Comparison of ENCODE assay signal across 1 cellular context in genomic region chr16:84726670-84727467, GRCh38.
TF ChIP-seq lines count a peak whose summit lies in the region.

No MANE protein-coding gene starts in this region.

TF ChIP-seq in GM12878, 131 proteins besides CTCF, POLR2A, EP300 and RAD21 (continued from another document and continues in another):
- TF ChIP-seq PRDM15 (CRISPR knock-in tag; IDR thresholded peaks at IDR 0.05) (no peak), STAT1 (conservative IDR thresholded peaks at IDR 0.05) (0 out of 2 replicates have a peak, but pooled peaks have one; percentile 21), TAF1 (IDR thresholded peaks at IDR 0.05; ENCODE audit: borderline replicate concordance, low read depth, low read length) (no peak), RBBP5 (conservative IDR thresholded peaks at IDR 0.05) (no peak), IKZF1 (conservative IDR thresholded peaks at IDR 0.05) (peak; percentile 99), MEF2B (IDR thresholded peaks at IDR 0.05; ENCODE audit: partially characterized antibody, poor library complexity, severe bottlenecking) (no peak), ZNF217 (IDR thresholded peaks at IDR 0.05) (no peak), NBN (IDR thresholded peaks at IDR 0.05) (peak; percentile 87; the same call in 1 of the 2 replicates), TARDBP (IDR thresholded peaks at IDR 0.05; ENCODE audit: borderline replicate concordance) (no peak), ZBTB33 (IDR thresholded peaks at IDR 0.05) (no peak), REST (IDR thresholded peaks at IDR 0.05; ENCODE audit: low read depth, low read length) (no peak), E2F8 (IDR thresholded peaks at IDR 0.05; ENCODE audit: low read depth, partially characterized antibody) (peak; percentile 91), ATF3 (IDR thresholded peaks at IDR 0.05; ENCODE audit: borderline replicate concordance, extremely low read depth, low read depth, low read length) (no peak), NR2C2 (IDR thresholded peaks at IDR 0.05; ENCODE audit: borderline replicate concordance, control insufficient read depth, insufficient read length, low read depth) (no peak), SMAD1 (IDR thresholded peaks at IDR 0.05; ENCODE audit: low read depth, partially characterized antibody) (no peak), RELA (IDR thresholded peaks at IDR 0.05; ENCODE audit: borderline replicate concordance, partially characterized antibody) (peak; percentile 83), MYB (IDR thresholded peaks at IDR 0.05; ENCODE audit: borderline replicate concordance, low read depth, low read length) (no peak), ZBTB11 (CRISPR knock-in tag; IDR thresholded peaks at IDR 0.05) (no peak), CREB1 (IDR thresholded peaks at IDR 0.05; ENCODE audit: low read depth) (no peak), MYC (IDR thresholded peaks at IDR 0.05; ENCODE audit: insufficient read depth, insufficient read length, insufficient replicate concordance, low read length, severe bottlenecking) (no peak), SKIL (IDR thresholded peaks at IDR 0.05; ENCODE audit: low read depth, poor library complexity, severe bottlenecking) (no peak), TCF12 (IDR thresholded peaks at IDR 0.05; ENCODE audit: low read depth, low read length) (no peak), LARP7 (IDR thresholded peaks at IDR 0.05) (no peak), IKZF2 (IDR thresholded peaks at IDR 0.05) (peak; percentile 99), ATF2 (IDR thresholded peaks at IDR 0.05; ENCODE audit: low read length) (no peak; the same call in 1 of the 2 replicates), RELB (IDR thresholded peaks at IDR 0.05; ENCODE audit: low read depth) (peak; percentile 97), HDAC6 (IDR thresholded peaks at IDR 0.05; ENCODE audit: unreplicated experiment) (no peak), RCOR1 (conservative IDR thresholded peaks at IDR 0.05; ENCODE audit: low read depth, low read length) (no peak), WRNIP1 (IDR thresholded peaks at IDR 0.05; ENCODE audit: borderline replicate concordance, low read depth, low read length) (no peak), BHLHE40 (IDR thresholded peaks at IDR 0.05; ENCODE audit: borderline replicate concordance in 1 of 2, low read depth in 2 of 2, low read length in 1 of 2) (peak; percentile 3 to 41; a peak in 1 of 4 replicates)
